In genomic region chr7:69856991-69857390, GRCh38 we compare ENCODE assay signal across 21 cellular contexts.
"Had no signal": no experiment of that assay in that cellular context is flagged by ENCODE, and none has a peak within 500 bp of the region (broad histone marks: within the 10 kb centered on the region; RNA-seq: fewer than 3 reads in every experiment).

No MANE protein-coding gene starts in this region.

- H3K27me3 ChIP-seq: ovary, right atrium auricular region, right lobe of liver, tibial nerve, uterus had no signal

- H3K36me3 ChIP-seq: left ventricle myocardium inferior, ovary, right atrium auricular region, right lobe of liver, tibial nerve, uterus had no signal

- DNase-seq: islet precursor cell; left ventricle myocardium inferior; naive thymus-derived CD8-positive, alpha-beta T cell; ovary; right lobe of liver; stimulated activated CD4-positive, alpha-beta T cell treated with anti-CD3 and anti-CD28 coated beads, Interleukin-1b, Interleukin-23, amount 100 ng/mL, for 48 hours; stimulated activated CD4-positive, alpha-beta T cell treated with anti-CD3 and anti-CD28 coated beads, Interleukin-2, amount 100 ng/mL, for 48 hours; stimulated activated CD4-positive, alpha-beta T cell treated with anti-CD3 and anti-CD28 coated beads, Interleukin-4, amount 100 ng/mL, for 4 hours; stimulated activated CD8-positive, alpha-beta memory T cell treated with anti-CD3 and anti-CD28 coated beads, Interleukin-4, amount 100 ng/mL, for 48 hours; stimulated activated naive CD4-positive, alpha-beta T cell treated with Interleukin-2 at 50 U/mL for 16 hours; stimulated activated naive CD8-positive, alpha-beta T cell treated with anti-CD3 and anti-CD28 coated beads, Interleukin-15, amount 100 ng/mL, for 72 hours; substantia nigra; uterus had no signal

- H3K27ac ChIP-seq: left ventricle myocardium inferior, ovary, right atrium auricular region, right lobe of liver, tibial nerve, uterus had no signal

- H3K4me1 ChIP-seq: left ventricle myocardium inferior, right atrium auricular region, right lobe of liver, tibial nerve, uterus had no signal

- H3K27me3 Mint-ChIP-seq: progenitor cell of endocrine pancreas; stimulated activated memory B cell treated with anti-CD40 and anti-IgM and Interleukin-4, amounts not matched to agents 10 μg/mL and 1 μg/mL and 100 μg/mL, for 72 hours; type B pancreatic cell had no signal

- H3K4me1 Mint-ChIP-seq: naive thymus-derived CD8-positive, alpha-beta T cell; stimulated activated naive CD8-positive, alpha-beta T cell treated with anti-CD3 and anti-CD28 coated beads, Interleukin-15, amount 100 ng/mL, for 72 hours had no signal

- H3K4me3 Mint-ChIP-seq: naive thymus-derived CD8-positive, alpha-beta T cell; nephron; stimulated activated memory B cell treated with anti-CD40 and anti-IgM and Interleukin-4, amounts not matched to agents 10 μg/mL and 1 μg/mL and 100 μg/mL, for 72 hours; stimulated activated naive CD8-positive, alpha-beta T cell treated with anti-CD3 and anti-CD28 coated beads, Interleukin-15, amount 100 ng/mL, for 72 hours; type B pancreatic cell had no signal

- H3K9me3 Mint-ChIP-seq: naive thymus-derived CD8-positive, alpha-beta T cell; nephron; stimulated activated memory B cell treated with anti-CD40 and anti-IgM and Interleukin-4, amounts not matched to agents 10 μg/mL and 1 μg/mL and 100 μg/mL, for 72 hours; stimulated activated naive CD8-positive, alpha-beta T cell treated with anti-CD3 and anti-CD28 coated beads, Interleukin-15, amount 100 ng/mL, for 72 hours; type B pancreatic cell had no signal

- H3K9me3 ChIP-seq: left ventricle myocardium inferior, ovary, right atrium auricular region, right lobe of liver, tibial nerve, uterus had no signal

- H3K4me3 ChIP-seq: left ventricle myocardium inferior, lung, ovary, right atrium auricular region, right lobe of liver, smooth muscle cell, tibial nerve, uterus had no signal

- H3K27ac Mint-ChIP-seq: naive thymus-derived CD8-positive, alpha-beta T cell; progenitor cell of endocrine pancreas; stimulated activated memory B cell treated with anti-CD40 and anti-IgM and Interleukin-4, amounts not matched to agents 10 μg/mL and 1 μg/mL and 100 μg/mL, for 72 hours; stimulated activated naive CD8-positive, alpha-beta T cell treated with anti-CD3 and anti-CD28 coated beads, Interleukin-15, amount 100 ng/mL, for 72 hours; type B pancreatic cell had no signal

- H3K4me2 ChIP-seq: smooth muscle cell had no signal

- H3K36me3 Mint-ChIP-seq: naive thymus-derived CD8-positive, alpha-beta T cell; stimulated activated memory B cell treated with anti-CD40 and anti-IgM and Interleukin-4, amounts not matched to agents 10 μg/mL and 1 μg/mL and 100 μg/mL, for 72 hours; type B pancreatic cell had no signal
